Comparison of ENCODE assay signal across 2 cellular contexts in genomic region chr15:85530079-85530478, GRCh38.
TF ChIP-seq lines count a peak whose summit lies in the region.

No MANE protein-coding gene starts in this region.

TF ChIP-seq in IMR-90, 13 proteins besides CTCF, POLR2A, EP300 and RAD21 (continued from another document):
- no peak for TF ChIP-seq CHD1 (IDR thresholded peaks at IDR 0.05; ENCODE audit: low read depth, low read length)
- no peak for TF ChIP-seq RFX5 (IDR thresholded peaks at IDR 0.05; ENCODE audit: low read depth, low read length)
- TF ChIP-seq USF2 (IDR thresholded peaks at IDR 0.05; ENCODE audit: low read depth, low read length) = no peak
- TF ChIP-seq RCOR1 (IDR thresholded peaks at IDR 0.05; ENCODE audit: insufficient replicate concordance, low read length) = no peak
- TF ChIP-seq NFE2L2 (IDR thresholded peaks at IDR 0.05; ENCODE audit: low read depth, low read length) = no peak
- no peak for TF ChIP-seq MXI1 (IDR thresholded peaks at IDR 0.05; ENCODE audit: borderline replicate concordance, low read depth, low read length)
- no peak for TF ChIP-seq ELK1 (IDR thresholded peaks at IDR 0.05; ENCODE audit: borderline replicate concordance, low read depth, low read length)
- no peak for TF ChIP-seq MAFK (IDR thresholded peaks at IDR 0.05; ENCODE audit: low read depth, low read length)
- TF ChIP-seq MAZ (IDR thresholded peaks at IDR 0.05; ENCODE audit: borderline replicate concordance, low read depth, low read length) = no peak
- TF ChIP-seq CEBPB (IDR thresholded peaks at IDR 0.05; ENCODE audit: low read depth, low read length) = no peak
- no peak for TF ChIP-seq FOS (IDR thresholded peaks at IDR 0.05; ENCODE audit: low read depth, low read length)

TF ChIP-seq in SK-N-SH, 30 proteins besides CTCF, POLR2A, EP300 and RAD21 (continued from another document):
- no peak for TF ChIP-seq GABPA (IDR thresholded peaks at IDR 0.05; ENCODE audit: low read depth)
- TF ChIP-seq CHD2 (IDR thresholded peaks at IDR 0.05; ENCODE audit: low read length, partially characterized antibody) = no peak
